9 cellular contexts compared by ENCODE assay signal in the genomic region with DNA sequence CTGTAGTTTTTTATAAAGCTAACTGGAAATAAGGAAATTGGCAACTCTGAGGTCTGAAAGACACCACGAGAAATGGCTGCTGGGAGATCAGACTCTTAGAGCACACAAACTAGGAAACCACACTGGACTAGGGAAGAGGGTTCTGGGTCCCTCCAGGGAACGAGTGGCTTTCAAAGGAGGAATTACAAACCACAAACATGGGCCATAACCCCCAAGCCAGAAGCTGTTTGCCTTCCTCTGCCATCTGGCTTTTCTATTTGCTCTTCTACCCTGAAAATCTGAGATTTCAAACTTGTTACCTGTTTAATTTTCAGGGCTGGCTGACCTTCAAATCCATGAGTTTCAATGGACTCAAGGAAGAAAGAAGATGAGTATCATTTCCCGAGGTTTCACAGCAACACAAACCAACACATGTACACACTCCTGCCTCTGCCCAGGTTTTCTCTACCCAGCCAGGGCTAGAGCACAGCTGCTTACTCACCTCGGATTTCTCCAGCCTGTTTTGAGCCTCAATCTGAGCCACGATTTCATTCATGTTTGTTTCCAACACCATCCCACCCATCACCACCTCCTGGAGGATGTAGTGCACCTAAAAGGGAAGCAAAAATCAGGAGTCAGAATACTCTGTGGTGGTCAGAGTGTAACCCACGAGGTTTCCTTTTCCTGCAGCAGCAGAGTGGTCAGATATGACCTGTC. TPM values are rescaled to one million over a fixed set of nuclear protein-coding genes. Genes with fewer than 3 reads are reported as not detected.
DNase-seq lines count a peak whose midpoint lies in the region; ATAC-seq, FAIRE-seq and TF ChIP-seq lines count a peak whose summit lies in the region.
"Had no signal": no experiment of that assay in that cellular context is flagged by ENCODE, and none has a peak within 500 bp of the region (broad histone marks: within the 10 kb centered on the region; RNA-seq: fewer than 3 reads in every experiment).

No MANE protein-coding gene starts in this region.

- no peak for DNase-seq in CD14-positive monocyte (ENCODE audit: low spot score)
- DNase-seq in RCC 7860 (ENCODE audit: low spot score): peak; percentile 63
- DNase-seq in progenitor cell of endocrine pancreas (ENCODE audit: low spot score, unreplicated experiment): no peak
- no peak for DNase-seq in NCI-H146 (lab: John Stamatoyannopoulos, UW)
- DNase-seq in ACHN: no peak
- DNase-seq in stimulated activated CD4-positive, alpha-beta T cell treated with anti-CD3 and anti-CD28 coated beads, Interleukin-4, amount 100 ng/mL, for 24 hours: no peak
- DNase-seq in stimulated activated CD4-positive, alpha-beta T cell treated with anti-CD3 and anti-CD28 coated beads, Interleukin-4, amount 100 ng/mL, for 1 hour: no peak

- H3K36me3 Mint-ChIP-seq in CD14-positive monocyte: peaks cover 57 to 69% of the 10 kb centered on the region in 2 donors
- H3K36me3 Mint-ChIP-seq in progenitor cell of endocrine pancreas (ENCODE audit: insufficient read depth): peaks cover 31% of the 10 kb centered on the region

- TF ChIP-seq CTCF in CD14-positive monocyte (IDR thresholded peaks at IDR 0.05) (no peak), progenitor cell of endocrine pancreas (IDR thresholded peaks at IDR 0.05; ENCODE audit: unreplicated experiment) (no peak)

- H3K27me3 Mint-ChIP-seq in CD14-positive monocyte (ENCODE audit: low read depth in 3 of 3) (peaks cover 0 to 2% (median 0%) of the 10 kb centered on the region in 3 donors), progenitor cell of endocrine pancreas (no peaks in the 10 kb centered on the region)

- intact Hi-C loops in CD14-positive monocyte (cut with micrococcal nuclease): loop anchor here in 1 of 2 donors (2.0 to 5.0 kb wide), 2 partner anchors 14 to 40 kb away; no protein-coding TSS in a partner anchor

- peak; percentile 35 for ATAC-seq in esophagus mucosa

- H3K27ac Mint-ChIP-seq in CD14-positive monocyte: peak overlapping the region; percentile 91 to 98 (median 96)
- peak overlapping the region; percentile 23 for H3K27ac Mint-ChIP-seq in progenitor cell of endocrine pancreas

- H3K4me1 Mint-ChIP-seq in CD14-positive monocyte (peaks cover 78% of the 10 kb centered on the region), progenitor cell of endocrine pancreas (ENCODE audit: low read depth) (no peaks in the 10 kb centered on the region)

- H3K4me3 Mint-ChIP-seq in CD14-positive monocyte (peak overlapping the region; percentile 7 to 64), progenitor cell of endocrine pancreas (ENCODE audit: low read depth) (no peak overlapping the region)

- FAIRE-seq in RCC 7860 (lab: Jason Lieb, UNC): peak; percentile 18

- H3K9me3 Mint-ChIP-seq in CD14-positive monocyte (no peaks in the 10 kb centered on the region), progenitor cell of endocrine pancreas (ENCODE audit: low read depth) (no peaks in the 10 kb centered on the region)

- in situ Hi-C loops in ACHN (cut with HindIII; ENCODE audit: low pct_ligation_motif_present, low pct_unique_long_range_greater_than_20kb, low sequenced_read_pairs): no loop called here

RNA-seq across cellular contexts. Expression of gene ANPEP, which starts 22.6 kb away (rescaled TPM):
- 100 to 1,000 TPM in 1 of 2 donors, 10 to 100 TPM in 1; 58.4 to 108 TPM for polyA plus RNA-seq in CD14-positive monocyte
- total RNA-seq in esophagus mucosa (3.1 TPM), progenitor cell of endocrine pancreas (1.7 and 1.8 TPM in 2 replicates)
- total RNA-seq: G401 had no signal

RNA-seq across cellular contexts. Expression of gene AP3S2, which starts 56.5 kb away (rescaled TPM):
- 10 to 100 TPM; 32.4 to 41.2 TPM for polyA plus RNA-seq in CD14-positive monocyte
- 20.6 TPM for total RNA-seq in esophagus mucosa
- total RNA-seq in progenitor cell of endocrine pancreas: 29.2 and 30.9 TPM in 2 replicates
